21 cellular contexts compared by ENCODE assay signal in the genomic region with DNA sequence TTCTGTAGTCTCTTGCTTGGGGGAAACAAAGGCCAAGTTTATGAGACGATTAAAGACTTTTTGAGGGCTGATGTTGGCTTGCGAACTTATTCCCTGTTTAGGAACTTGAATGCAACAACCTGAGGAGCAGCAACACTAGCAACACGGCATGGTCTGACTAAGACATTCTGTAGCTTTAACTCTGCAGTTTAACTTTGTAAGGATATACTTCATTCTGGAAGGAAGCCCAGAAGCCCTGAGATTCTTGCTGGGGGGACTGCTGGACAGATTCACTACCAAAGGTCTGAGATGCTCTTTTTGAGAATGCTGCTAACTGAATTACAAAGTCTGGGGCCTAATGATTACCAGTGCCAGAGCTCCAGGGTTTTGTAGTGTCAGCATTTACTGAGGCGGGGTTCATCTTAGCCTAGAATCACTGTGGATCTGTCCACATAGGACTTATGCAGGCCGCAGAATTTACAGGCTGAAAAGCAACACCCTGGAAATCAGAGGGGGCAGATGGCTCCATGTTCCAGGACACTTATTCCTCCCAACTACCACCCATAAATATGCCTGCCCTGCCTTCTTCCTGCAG.
A peak's percentile ranks its signal among the peaks of the same experiment; 100 is the strongest.
DNase-seq lines count a peak whose midpoint lies in the region; ATAC-seq, FAIRE-seq and TF ChIP-seq lines count a peak whose summit lies in the region.
"Had no signal": no experiment of that assay in that cellular context is flagged by ENCODE, and none has a peak within 500 bp of the region (broad histone marks: within the 10 kb centered on the region; RNA-seq: fewer than 3 reads in every experiment).

No MANE protein-coding gene starts in this region.

- no peak overlapping the region for H3K4me3 ChIP-seq in HepG2 (replicated peaks in 1 of 3; ENCODE audit: insufficient read depth in 1 of 3, low read depth in 2 of 3, low read length in 3 of 3)
- no peak overlapping the region for H3K4me3 ChIP-seq in right lobe of liver
- H3K4me3 ChIP-seq in astrocyte (ENCODE audit: insufficient read depth, low read depth, low read length): no peak overlapping the region
- H3K4me3 ChIP-seq: GM12878 had no signal

- intact Hi-C loops in HepG2 (cut with micrococcal nuclease; ENCODE audit: unreplicated experiment) (no loop called here), right lobe of liver (cut with DNase I) (no loop called here)

- H3K27ac Mint-ChIP-seq in astrocyte (ENCODE audit: unreplicated experiment): no peak overlapping the region
- H3K27ac Mint-ChIP-seq: CD4-positive, alpha-beta memory T cell had no signal

- H3K36me3 ChIP-seq in HepG2 (replicated peaks in 1 of 2; ENCODE audit: control insufficient read depth in 1 of 2, insufficient read depth in 2 of 2, low read length in 2 of 2) (no peaks in the 10 kb centered on the region), right lobe of liver (no peaks in the 10 kb centered on the region), astrocyte (ENCODE audit: insufficient read depth, low read length) (no peaks in the 10 kb centered on the region)

- H2AFZ ChIP-seq in HepG2 (ENCODE audit: low read length) (no peak overlapping the region), astrocyte (ENCODE audit: low read depth, low read length) (no peak overlapping the region)

- TF ChIP-seq POLR2A in HepG2 (IDR thresholded peaks at IDR 0.05; ENCODE audit: insufficient read depth in 1 of 2, low read depth in 2 of 2, low read length in 2 of 2): no peak
- no peak for TF ChIP-seq POLR2A in right lobe of liver (IDR thresholded peaks at IDR 0.05)

- ATAC-seq in HepG2 (no peak), right lobe of liver (no peak), HG03378 (IDR thresholded peaks at IDR 0.05; ENCODE audit: unreplicated experiment) (no peak), HG03565 (IDR thresholded peaks at IDR 0.05; ENCODE audit: unreplicated experiment) (no peak)
- ATAC-seq: GM12878 had no signal

- in situ Hi-C loops in HepG2 (cut with HindIII; ENCODE audit: extremely low pct_ligation_motif_present, low pct_unique_long_range_greater_than_20kb): no loop called here

- no peak overlapping the region for H3K4me3 Mint-ChIP-seq in astrocyte (ENCODE audit: unreplicated experiment)
- H3K4me3 Mint-ChIP-seq: CD4-positive, alpha-beta memory T cell had no signal

- H3K4me2 ChIP-seq in HepG2 (ENCODE audit: low read depth, low read length): no peak overlapping the region
- H3K4me2 ChIP-seq in astrocyte (ENCODE audit: low read length): no peak overlapping the region

- BruUV-seq in HepG2 (replicated peaks; lab: Mats Ljungman, UMichigan): no TSS peak

- H3K9me3 ChIP-seq in HepG2 (ENCODE audit: low read length): no peaks in the 10 kb centered on the region
- no peaks in the 10 kb centered on the region for H3K9me3 ChIP-seq in right lobe of liver
- H3K9me3 ChIP-seq in astrocyte (ENCODE audit: insufficient read depth, low read depth, low read length): no peaks in the 10 kb centered on the region

- no peak overlapping the region for H3K27ac ChIP-seq in HepG2 (ENCODE audit: extremely low read length, insufficient read depth, low read length)
- no peak overlapping the region for H3K27ac ChIP-seq in right lobe of liver
- no peak overlapping the region for H3K27ac ChIP-seq in astrocyte (ENCODE audit: low read depth, low read length)
- H3K27ac ChIP-seq: 22Rv1, RWPE1 had no signal

- FAIRE-seq in HepG2 (lab: Jason Lieb, UNC): no peak
- no peak for FAIRE-seq in astrocyte (lab: Jason Lieb, UNC)
- FAIRE-seq: D721Med, G401.6, GM12878, HTR-8/SVneo had no signal

- POLR2A ChIA-PET in HepG2 (lab: Yijun Ruan, JAX): no interaction called here

- CTCF ChIA-PET in HepG2 (lab: Yijun Ruan, JAX; ENCODE audit: low intra/inter-chr PET ratio, low total read pairs): no interaction called here

- DNase-seq in HepG2 (ENCODE audit: low spot score): no peak
- DNase-seq in right lobe of liver: no peak
- DNase-seq in astrocyte (ENCODE audit: low read depth): peak; percentile 79
- peak; percentile 2 for DNase-seq in fibroblast of the conjunctiva (ENCODE audit: low read depth)
- no peak for DNase-seq in NCI-H2081 (lab: John Stamatoyannopoulos, UW)
- no peak for DNase-seq in nucleus accumbens (lab: John Stamatoyannopoulos, UW)
- DNase-seq: CD4-positive, alpha-beta memory T cell; DMS79; KBM-7; NCI-H1417 treated with DMSO at 0.1 percent for 48 hours; NCI-H1930; NCI-H2171; NCI-H748 treated with DMSO at 0.1 percent for 48 hours had no signal

- H4K20me1 ChIP-seq in HepG2 (ENCODE audit: insufficient read depth, low read length): no peaks in the 10 kb centered on the region
- no peaks in the 10 kb centered on the region for H4K20me1 ChIP-seq in astrocyte (ENCODE audit: insufficient read depth, low read length)

- H3K4me1 ChIP-seq in HepG2 (ENCODE audit: insufficient read depth, low read length) (no peaks in the 10 kb centered on the region), right lobe of liver (no peaks in the 10 kb centered on the region), astrocyte (ENCODE audit: insufficient read depth, low read length) (no peaks in the 10 kb centered on the region)

- H3K27me3 Mint-ChIP-seq in astrocyte (ENCODE audit: low read depth, unreplicated experiment): no peaks in the 10 kb centered on the region
- H3K27me3 Mint-ChIP-seq: CD4-positive, alpha-beta memory T cell had no signal

- H3K9ac ChIP-seq in HepG2 (ENCODE audit: insufficient read depth, low read depth, low read length): no peak overlapping the region
- no peak overlapping the region for H3K9ac ChIP-seq in astrocyte (ENCODE audit: low read length)

- no peaks in the 10 kb centered on the region for H3K79me2 ChIP-seq in HepG2 (ENCODE audit: insufficient read depth, low read length)
- no peaks in the 10 kb centered on the region for H3K79me2 ChIP-seq in astrocyte (ENCODE audit: insufficient read depth, low read length)

- WGBS in HepG2 (ENCODE audit: low lambda C conversion rate): 10% methylated on average over 5 of the region's 5 CpGs
- 55% methylated on average over 5 of the region's 5 CpGs for WGBS in right lobe of liver (ENCODE audit: insufficient coverage, low coverage, low lambda C conversion rate, missing lambda C conversion rate)

- no peak for TF ChIP-seq CTCF in HepG2 (CRISPR knock-in tag; IDR thresholded peaks at IDR 0.05)
- TF ChIP-seq CTCF in right lobe of liver (IDR thresholded peaks at IDR 0.05): no peak
- TF ChIP-seq CTCF in astrocyte (IDR thresholded peaks at IDR 0.05; ENCODE audit: insufficient read depth, low read depth, low read length): no peak

- TF ChIP-seq EP300 in HepG2 (IDR thresholded peaks at IDR 0.05; ENCODE audit: low read depth in 2 of 2, low read length in 2 of 2) (no peak), HepG2 (CRISPR knock-in tag; IDR thresholded peaks at IDR 0.05; ENCODE audit: borderline replicate concordance) (no peak)

- TF ChIP-seq RAD21 in HepG2 (CRISPR knock-in tag; IDR thresholded peaks at IDR 0.05): no peak

- H3K4me1 Mint-ChIP-seq in astrocyte (ENCODE audit: low read depth, unreplicated experiment): peaks cover 4% of the 10 kb centered on the region
- H3K4me1 Mint-ChIP-seq: CD4-positive, alpha-beta memory T cell had no signal

- peaks cover 5% of the 10 kb centered on the region for H3K9me3 Mint-ChIP-seq in astrocyte (ENCODE audit: unreplicated experiment)

- H3K27me3 ChIP-seq in HepG2 (ENCODE audit: control insufficient read depth in 1 of 2, insufficient read depth in 2 of 2, low read length in 2 of 2): no peaks in the 10 kb centered on the region
- H3K27me3 ChIP-seq in right lobe of liver: no peaks in the 10 kb centered on the region
- no peaks in the 10 kb centered on the region for H3K27me3 ChIP-seq in astrocyte (ENCODE audit: insufficient read depth, low read length)

- no peaks in the 10 kb centered on the region for H3K36me3 Mint-ChIP-seq in astrocyte (ENCODE audit: low read depth, unreplicated experiment)
- H3K36me3 Mint-ChIP-seq: CD4-positive, alpha-beta memory T cell had no signal

TF ChIP-seq in HepG2, 621 proteins besides CTCF, POLR2A, EP300 and RAD21:
- TF ChIP-seq SNRNP70 (IDR thresholded peaks at IDR 0.05; ENCODE audit: low read depth, low read length): no peak
- TF ChIP-seq MAFF (IDR thresholded peaks at IDR 0.05; ENCODE audit: low read depth, low read length): peak; percentile 82
- peak; percentile 79 to 89 for TF ChIP-seq MAFK (conservative IDR thresholded peaks at IDR 0.05 in 1 of 2, IDR thresholded peaks at IDR 0.05 in 1 of 2; ENCODE audit: low read length in 2 of 2)

Comparison
In these comparisons a context has a peak if more than half of its experiments do, and no peak if none do; other contexts are left out.
1. DNase-seq: peak in astrocyte (single experiment) and fibroblast of the conjunctiva (single experiment); none in HepG2 (single experiment), right lobe of liver (0 of 3), NCI-H2081 (0 of 2) and nucleus accumbens (0 of 56).